ENCODE assay signal across 26 cellular contexts in genomic region chr5:33827885-33828284, GRCh38.
DNase-seq lines count a peak whose midpoint lies in the region; ATAC-seq and TF ChIP-seq lines count a peak whose summit lies in the region.
"Had no signal": no experiment of that assay in that cellular context is flagged by ENCODE, and none has a peak within 500 bp of the region (broad histone marks: within the 10 kb centered on the region; RNA-seq: fewer than 3 reads in every experiment).

No MANE protein-coding gene starts in this region.

- no peak overlapping the region for H3K4me3 Mint-ChIP-seq in CD4-positive, alpha-beta T cell
- H3K4me3 Mint-ChIP-seq: activated B cell treated with CpG ODN at 0.5 μM for 24 hours; activated CD8-positive, alpha-beta memory T cell treated with anti-CD3 and anti-CD28 coated beads, Interleukin-2, amount 10 ng/mL, durations not matched to agents 7 days and 5 days; activated naive CD4-positive, alpha-beta T cell treated with anti-CD3 and anti-CD28 coated beads, Interleukin-2, amount 10 ng/mL, durations not matched to agents 7 days and 5 days; CD8-positive, alpha-beta memory T cell; endodermal cell; immature natural killer cell; stimulated activated naive CD8-positive, alpha-beta T cell treated with anti-CD3 and anti-CD28 coated beads, Interleukin-15, Interleukin-2, amounts not matched to agents 100 ng/mL and 50 ng/mL, for 24 hours had no signal

- no peak for ATAC-seq in GM21526 (IDR thresholded peaks at IDR 0.05; ENCODE audit: low FRiP score, unreplicated experiment)
- no peak for ATAC-seq in CD4-positive, alpha-beta T cell (ENCODE audit: poor library complexity)
- ATAC-seq: activated CD8-positive, alpha-beta memory T cell treated with anti-CD3 and anti-CD28 coated beads, Interleukin-2, amount 10 ng/mL, durations not matched to agents 7 days and 5 days; left lobe of liver; Right ventricle myocardium inferior had no signal

- peak; percentile 71 for DNase-seq in GM23248
- DNase-seq in PC-9 = peak in 1 of 2 experiments; percentile 62
- peak; percentile 82 for DNase-seq in epithelial cell of proximal tubule (ENCODE audit: low read depth)
- no peak for DNase-seq in smooth muscle cell (lab: John Stamatoyannopoulos, UW; ENCODE audit: unreplicated experiment)
- no peak for DNase-seq in CD4-positive, alpha-beta T cell
- DNase-seq in HK-2 (ENCODE audit: unreplicated experiment) = no peak
- DNase-seq: activated B cell treated with CpG ODN at 0.5 μM for 24 hours; activated CD8-positive, alpha-beta memory T cell treated with anti-CD3 and anti-CD28 coated beads, Interleukin-2, amount 10 ng/mL, durations not matched to agents 7 days and 5 days; activated naive CD4-positive, alpha-beta T cell treated with anti-CD3 and anti-CD28 coated beads, Interleukin-2, amount 10 ng/mL, durations not matched to agents 7 days and 5 days; AML-193; CD8-positive, alpha-beta memory T cell; DMS 273 treated with DMSO at 0.1 percent for 48 hours; endodermal cell; esophagus squamous epithelium; GOT3; hippocampal formation; immature natural killer cell; mesenchymal stem cell; MM.1S; T-helper 9 cell; uterus had no signal

- CTCF ChIA-PET in PC-9 (lab: Charles Lee) = interaction anchor here (0.7 kb wide), 1 partner anchor 107 kb away, joined by 3 read pairs; no protein-coding TSS in a partner anchor
- CTCF ChIA-PET in CD4-positive, alpha-beta T cell (lab: Charles Lee) = no interaction called here

- H3K4me3 ChIP-seq in GM23248 = no peak overlapping the region
- no peak overlapping the region for H3K4me3 ChIP-seq in PC-9
- no peak overlapping the region for H3K4me3 ChIP-seq in epithelial cell of proximal tubule (ENCODE audit: low read depth, low read length)
- no peak overlapping the region for H3K4me3 ChIP-seq in smooth muscle cell
- H3K4me3 ChIP-seq: cardiac muscle cell, esophagus squamous epithelium, uterus had no signal

- WGBS in GM23248 (ENCODE audit: low coverage in 1 of 2, low lambda C conversion rate in 2 of 2, missing lambda C conversion rate in 2 of 2), 2 experiments = 82 to 85% methylated on average over 1 of the region's 1 CpG
- 89% methylated on average over 1 of the region's 1 CpG for WGBS in smooth muscle cell (ENCODE audit: low lambda C conversion rate)

- intact Hi-C loops in PC-9 (cut with micrococcal nuclease; ENCODE audit: unreplicated experiment) = loop anchor here (1.0 to 5.0 kb wide), 2 partner anchors 22 to 64 kb away; partner anchors contain the start of gene ADAMTS12
- intact Hi-C loops in CD4-positive, alpha-beta T cell (cut with DNase I, micrococcal nuclease) = no loop called here

- no peaks in the 10 kb centered on the region for H3K79me2 ChIP-seq in GM23248 (ENCODE audit: insufficient read depth)
- H3K79me2 ChIP-seq in PC-9 (ENCODE audit: low read depth) = peaks cover 91% of the 10 kb centered on the region
- H3K79me2 ChIP-seq in smooth muscle cell (ENCODE audit: low read depth) = peaks cover 14% of the 10 kb centered on the region

- POLR2A ChIA-PET in PC-9 (lab: Charles Lee; ENCODE audit: unreplicated experiment) = interaction anchor here (0.6 kb wide), 1 partner anchor 107 kb away, joined by 3 read pairs; no protein-coding TSS in a partner anchor
- POLR2A ChIA-PET in CD4-positive, alpha-beta T cell (lab: Charles Lee) = no interaction called here

- no peaks in the 10 kb centered on the region for H3K4me1 Mint-ChIP-seq in CD4-positive, alpha-beta T cell (ENCODE audit: low read depth)
- H3K4me1 Mint-ChIP-seq: activated B cell treated with CpG ODN at 0.5 μM for 24 hours; activated CD8-positive, alpha-beta memory T cell treated with anti-CD3 and anti-CD28 coated beads, Interleukin-2, amount 10 ng/mL, durations not matched to agents 7 days and 5 days; activated naive CD4-positive, alpha-beta T cell treated with anti-CD3 and anti-CD28 coated beads, Interleukin-2, amount 10 ng/mL, durations not matched to agents 7 days and 5 days; CD8-positive, alpha-beta memory T cell; endodermal cell; immature natural killer cell had no signal

- H3K9me2 ChIP-seq in GM23248 (ENCODE audit: insufficient read depth) (no peaks in the 10 kb centered on the region), PC-9 (ENCODE audit: insufficient read depth) (no peaks in the 10 kb centered on the region)

- H2AFZ ChIP-seq in GM23248 (no peak overlapping the region), PC-9 (no peak overlapping the region), smooth muscle cell (ENCODE audit: low read depth) (no peak overlapping the region)

- H3K36me3 ChIP-seq in GM23248 (ENCODE audit: low read depth) (no peaks in the 10 kb centered on the region), PC-9 (ENCODE audit: low read depth) (peaks cover 21% of the 10 kb centered on the region), smooth muscle cell (ENCODE audit: low read depth) (no peaks in the 10 kb centered on the region)
- H3K36me3 ChIP-seq: cardiac muscle cell, esophagus squamous epithelium, uterus had no signal

- TF ChIP-seq CTCF in PC-9 (conservative IDR thresholded peaks at IDR 0.05) = no peak
- no peak for TF ChIP-seq CTCF in epithelial cell of proximal tubule (conservative IDR thresholded peaks at IDR 0.05; ENCODE audit: low read depth, low read length)
- no peak for TF ChIP-seq CTCF in smooth muscle cell (IDR thresholded peaks at IDR 0.05; ENCODE audit: borderline replicate concordance, insufficient read depth, poor library complexity, severe bottlenecking)
- no peak for TF ChIP-seq CTCF in CD4-positive, alpha-beta T cell (IDR thresholded peaks at IDR 0.05)

- peak overlapping the region; percentile 16; the same call in 1 of the 2 replicates for H3K27ac ChIP-seq in GM23248
- H3K27ac ChIP-seq in PC-9 = peak overlapping the region; percentile 52
- H3K27ac ChIP-seq in smooth muscle cell (ENCODE audit: low read depth) = peak overlapping the region; percentile 61
- no peak overlapping the region for H3K27ac ChIP-seq in CD4-positive, alpha-beta T cell (ENCODE audit: low read depth, low read length)
- H3K27ac ChIP-seq: cardiac muscle cell, esophagus squamous epithelium, uterus had no signal

- H3K9me3 Mint-ChIP-seq in CD4-positive, alpha-beta T cell = no peaks in the 10 kb centered on the region
- H3K9me3 Mint-ChIP-seq: activated B cell treated with CpG ODN at 0.5 μM for 24 hours; activated naive CD4-positive, alpha-beta T cell treated with anti-CD3 and anti-CD28 coated beads, Interleukin-2, amount 10 ng/mL, durations not matched to agents 7 days and 5 days; endodermal cell; immature natural killer cell; stimulated activated naive CD8-positive, alpha-beta T cell treated with anti-CD3 and anti-CD28 coated beads, Interleukin-15, Interleukin-2, amounts not matched to agents 100 ng/mL and 50 ng/mL, for 24 hours had no signal

- no peaks in the 10 kb centered on the region for H3K9me3 ChIP-seq in GM23248 (ENCODE audit: low read depth)
- H3K9me3 ChIP-seq in PC-9 (ENCODE audit: insufficient read depth, low read depth) = no peaks in the 10 kb centered on the region
- no peaks in the 10 kb centered on the region for H3K9me3 ChIP-seq in smooth muscle cell (replicated peaks; ENCODE audit: low read depth)
- no peaks in the 10 kb centered on the region for H3K9me3 ChIP-seq in CD4-positive, alpha-beta T cell (ENCODE audit: control insufficient read depth, low read length)
- H3K9me3 ChIP-seq: esophagus squamous epithelium, uterus had no signal

- peaks cover 10% of the 10 kb centered on the region for H3K27me3 Mint-ChIP-seq in CD4-positive, alpha-beta T cell
- H3K27me3 Mint-ChIP-seq: stimulated activated naive CD8-positive, alpha-beta T cell treated with anti-CD3 and anti-CD28 coated beads, Interleukin-15, Interleukin-2, amounts not matched to agents 100 ng/mL and 50 ng/mL, for 24 hours had no signal

- H3K27me3 ChIP-seq in GM23248 (replicated peaks; ENCODE audit: insufficient read depth) (no peaks in the 10 kb centered on the region), PC-9 (ENCODE audit: insufficient read depth, low read depth) (no peaks in the 10 kb centered on the region), smooth muscle cell (ENCODE audit: low read depth) (no peaks in the 10 kb centered on the region)
- no peaks in the 10 kb centered on the region for H3K27me3 ChIP-seq in CD4-positive, alpha-beta T cell (ENCODE audit: control insufficient read depth, insufficient read depth, low read length)
- H3K27me3 ChIP-seq: cardiac muscle cell, esophagus squamous epithelium, uterus had no signal

- in situ Hi-C loops in GM23248 (cut with MboI) = no loop called here

- H3K36me3 Mint-ChIP-seq in CD4-positive, alpha-beta T cell (ENCODE audit: low read depth) = no peaks in the 10 kb centered on the region
- H3K36me3 Mint-ChIP-seq: activated CD8-positive, alpha-beta memory T cell treated with anti-CD3 and anti-CD28 coated beads, Interleukin-2, amount 10 ng/mL, durations not matched to agents 7 days and 5 days; activated naive CD4-positive, alpha-beta T cell treated with anti-CD3 and anti-CD28 coated beads, Interleukin-2, amount 10 ng/mL, durations not matched to agents 7 days and 5 days; CD8-positive, alpha-beta memory T cell; immature natural killer cell had no signal

- H3K4me2 ChIP-seq in GM23248 (ENCODE audit: unreplicated experiment) (peak overlapping the region; percentile 24), PC-9 (peak overlapping the region; percentile 24), smooth muscle cell (peak overlapping the region; percentile 43)

- H3K9ac ChIP-seq in GM23248 (no peak overlapping the region), smooth muscle cell (ENCODE audit: low read depth) (peak overlapping the region; percentile 10)

- H4K20me1 ChIP-seq in GM23248 (ENCODE audit: insufficient read depth) (no peaks in the 10 kb centered on the region), PC-9 (ENCODE audit: insufficient read depth) (no peaks in the 10 kb centered on the region), smooth muscle cell (ENCODE audit: low read depth) (no peaks in the 10 kb centered on the region)

- H3F3A ChIP-seq in GM23248 (ENCODE audit: insufficient read depth) = peaks cover 31% of the 10 kb centered on the region
- peaks cover 14% of the 10 kb centered on the region for H3F3A ChIP-seq in PC-9 (ENCODE audit: insufficient read depth, low read depth)
- H3F3A ChIP-seq in smooth muscle cell (ENCODE audit: low read depth) = peaks cover 7% of the 10 kb centered on the region

- BruUV-seq in PC-9 (replicated peaks; lab: Mats Ljungman, UMichigan) = no TSS peak

- H3K27ac Mint-ChIP-seq in CD4-positive, alpha-beta T cell = no peak overlapping the region
- H3K27ac Mint-ChIP-seq: activated B cell treated with CpG ODN at 0.5 μM for 24 hours; activated CD8-positive, alpha-beta memory T cell treated with anti-CD3 and anti-CD28 coated beads, Interleukin-2, amount 10 ng/mL, durations not matched to agents 7 days and 5 days; activated naive CD4-positive, alpha-beta T cell treated with anti-CD3 and anti-CD28 coated beads, Interleukin-2, amount 10 ng/mL, durations not matched to agents 7 days and 5 days; CD8-positive, alpha-beta memory T cell; endodermal cell; immature natural killer cell; stimulated activated naive CD8-positive, alpha-beta T cell treated with anti-CD3 and anti-CD28 coated beads, Interleukin-15, Interleukin-2, amounts not matched to agents 100 ng/mL and 50 ng/mL, for 24 hours had no signal

- H3K4me1 ChIP-seq in GM23248 (ENCODE audit: insufficient read depth) (peaks cover 36% of the 10 kb centered on the region), PC-9 (replicated peaks; ENCODE audit: insufficient read depth) (peaks cover 24% of the 10 kb centered on the region), smooth muscle cell (ENCODE audit: low read depth) (peaks cover 6% of the 10 kb centered on the region)
- H3K4me1 ChIP-seq: esophagus squamous epithelium, uterus had no signal

Comparison
In these comparisons a context has a peak if more than half of its experiments do, and no peak if none do; other contexts are left out.
1. DNase-seq: peak in GM23248 (single experiment) and epithelial cell of proximal tubule (single experiment); none in smooth muscle cell (single experiment), CD4-positive, alpha-beta T cell (0 of 10) and HK-2 (single experiment).
2. Peak in every context shown above with its lines, with median percentiles within 50 percentile points of each other: H3K4me2 ChIP-seq.